In genomic region chr6:167113047-167113446, GRCh38 we compare ENCODE assay signal across 1 cellular context.
TF ChIP-seq lines count a peak whose summit lies in the region.

No MANE protein-coding gene starts in this region.

TF ChIP-seq in GM12878, 131 proteins besides CTCF, POLR2A, EP300 and RAD21 (continued from another document):
- TF ChIP-seq SMC3 (IDR thresholded peaks at IDR 0.05; ENCODE audit: borderline replicate concordance, low read length) = no peak
- peak; percentile 27 for TF ChIP-seq SP1 (IDR thresholded peaks at IDR 0.05; ENCODE audit: low read depth, low read length)
- no peak for TF ChIP-seq TAF1 (IDR thresholded peaks at IDR 0.05; ENCODE audit: borderline replicate concordance, low read depth, low read length)
- no peak for TF ChIP-seq CUX1 (IDR thresholded peaks at IDR 0.05; ENCODE audit: insufficient replicate concordance, low read depth, low read length)
- no peak for TF ChIP-seq BACH1 (IDR thresholded peaks at IDR 0.05; ENCODE audit: borderline replicate concordance)
- TF ChIP-seq SIX5 (IDR thresholded peaks at IDR 0.05; ENCODE audit: low read depth, low read length, severe bottlenecking) = no peak
- TF ChIP-seq NR2F1 (conservative IDR thresholded peaks at IDR 0.05) = no peak
- no peak for TF ChIP-seq ESRRA (IDR thresholded peaks at IDR 0.05; ENCODE audit: low read length)
- TF ChIP-seq TCF12 (IDR thresholded peaks at IDR 0.05; ENCODE audit: low read depth, low read length) = peak; percentile 81
- no peak for TF ChIP-seq PBX3 (IDR thresholded peaks at IDR 0.05; ENCODE audit: insufficient replicate concordance, low read depth, low read length)
- no peak for TF ChIP-seq MXI1 (IDR thresholded peaks at IDR 0.05; ENCODE audit: low read depth, low read length)
- TF ChIP-seq SUPT20H (IDR thresholded peaks at IDR 0.05; ENCODE audit: borderline replicate concordance, control insufficient read depth, low read depth, low read length) = no peak
- no peak for TF ChIP-seq ZZZ3 (IDR thresholded peaks at IDR 0.05; ENCODE audit: control insufficient read depth, insufficient read length, low read depth)
- TF ChIP-seq FOS (IDR thresholded peaks at IDR 0.05; ENCODE audit: borderline replicate concordance, extremely low read depth, insufficient read length) = no peak
- no peak; the same call in 1 of the 2 replicates for TF ChIP-seq RB1 (IDR thresholded peaks at IDR 0.05; ENCODE audit: borderline replicate concordance)
- TF ChIP-seq RUNX3 (IDR thresholded peaks at IDR 0.05; ENCODE audit: low read length) = peak; percentile 87
- TF ChIP-seq PKNOX1 (IDR thresholded peaks at IDR 0.05) = no peak; the same call in 1 of the 2 replicates
- TF ChIP-seq USF1 (IDR thresholded peaks at IDR 0.05; ENCODE audit: borderline replicate concordance, extremely low read length, insufficient read depth, low read depth, low read length) = no peak
- no peak; the same call in none of the 2 replicates for TF ChIP-seq NBN (IDR thresholded peaks at IDR 0.05)
- TF ChIP-seq JUNB (IDR thresholded peaks at IDR 0.05) = peak; percentile 37
- TF ChIP-seq BRCA1 (IDR thresholded peaks at IDR 0.05; ENCODE audit: low read depth, low read length) = no peak
- TF ChIP-seq SKIL (IDR thresholded peaks at IDR 0.05; ENCODE audit: low read depth, poor library complexity, severe bottlenecking) = peak; percentile 83
- peak; percentile 64 for TF ChIP-seq SMAD1 (IDR thresholded peaks at IDR 0.05; ENCODE audit: low read depth, partially characterized antibody)
- peak; percentile 86 for TF ChIP-seq TBL1XR1 (IDR thresholded peaks at IDR 0.05; ENCODE audit: low read depth, low read length)
- TF ChIP-seq IKZF1 (conservative IDR thresholded peaks at IDR 0.05) = peak; percentile 93
- no peak for TF ChIP-seq SMAD5 (IDR thresholded peaks at IDR 0.05; ENCODE audit: low read depth)
- no peak for TF ChIP-seq IRF4 (IDR thresholded peaks at IDR 0.05; ENCODE audit: low read depth, low read length)
- no peak for TF ChIP-seq ZSCAN29 (IDR thresholded peaks at IDR 0.05)
- TF ChIP-seq CHD4 (IDR thresholded peaks at IDR 0.05) = no peak
- TF ChIP-seq MEF2A (IDR thresholded peaks at IDR 0.05; ENCODE audit: insufficient read depth, low read depth, low read length) = peak; percentile 98
- peak; percentile 40; the same call in 1 of the 2 replicates for TF ChIP-seq STAT1 (conservative IDR thresholded peaks at IDR 0.05)
- no peak for TF ChIP-seq NR2C1 (IDR thresholded peaks at IDR 0.05)
- no peak for TF ChIP-seq WRNIP1 (IDR thresholded peaks at IDR 0.05; ENCODE audit: borderline replicate concordance, low read depth, low read length)
- TF ChIP-seq NKRF (conservative IDR thresholded peaks at IDR 0.05) = no peak
- TF ChIP-seq YY1 (IDR thresholded peaks at IDR 0.05; ENCODE audit: low read depth, low read length) = no peak
- no peak for TF ChIP-seq HDAC2 (IDR thresholded peaks at IDR 0.05)
- no peak for TF ChIP-seq RFX5 (IDR thresholded peaks at IDR 0.05; ENCODE audit: low read depth, low read length)
- TF ChIP-seq EED (IDR thresholded peaks at IDR 0.05; ENCODE audit: low read depth) = peak; percentile 88; the same call in 1 of the 2 replicates
- TF ChIP-seq GABPA (IDR thresholded peaks at IDR 0.05; ENCODE audit: low read depth) = no peak
- no peak for TF ChIP-seq RBBP5 (conservative IDR thresholded peaks at IDR 0.05)
